Comparison of ENCODE assay signal across 2 cellular contexts in genomic region chr19:22617181-22617580, GRCh38. TPM values are rescaled to one million over a fixed set of nuclear protein-coding genes. Genes with fewer than 3 reads are reported as not detected.
"Had no signal": no experiment of that assay in that cellular context is flagged by ENCODE, and none has a peak within 500 bp of the region (broad histone marks: within the 10 kb centered on the region; RNA-seq: fewer than 3 reads in every experiment).

No MANE protein-coding gene starts in this region.

RNA-seq across cellular contexts. Expression of gene ZNF492, which starts 16.9 kb away (rescaled TPM):
- total RNA-seq: astrocyte, cardiac muscle cell had no signal
